Comparison of ENCODE assay signal across 7 cellular contexts in genomic region chr19:55487884-55488687, GRCh38. TPM values are rescaled to one million over a fixed set of nuclear protein-coding genes. Genes with fewer than 3 reads are reported as not detected.
DNase-seq lines count a peak whose midpoint lies in the region; ATAC-seq and TF ChIP-seq lines count a peak whose summit lies in the region.

SSC5D (plus strand) TSS chr19:55488436; CDS start chr19:55488590, 154 bp downstream.

- peaks cover 20% of the 10 kb centered on the region for H3K27me3 ChIP-seq in left ventricle myocardium inferior (ENCODE audit: low read depth)
- H3K27me3 ChIP-seq in skeletal muscle tissue (ENCODE audit: control insufficient read depth in 3 of 3, insufficient read depth in 3 of 3, low read length in 3 of 3): peaks cover 7 to 41% (median 26%) of the 10 kb centered on the region in 3 donors

- CTCF ChIA-PET in HEK293 (lab: Yijun Ruan, JAX): interaction anchor here (0.6 to 4.3 kb wide), 7 partner anchors 16 to 328 kb away, joined by 3 to 42 read pairs (median 3); partner anchors contain the start of gene ZNF865

- no peak for DNase-seq in left ventricle myocardium inferior
- DNase-seq in stimulated activated CD4-positive, alpha-beta T cell treated with anti-CD3 and anti-CD28 coated beads, Interleukin-2, amount 100 ng/mL, for 48 hours: no peak
- no peak for DNase-seq in T1000 (lab: John Stamatoyannopoulos, UW)

- H3K27ac ChIP-seq in HEK293 (ENCODE audit: extremely low read depth, low read depth, low read length) (peak within 1 kb of the TSS; percentile 45), VCaP (0 out of 2 replicates have a peak within 1 kb of the TSS, but pooled peaks have one; percentile 13), left ventricle myocardium inferior (replicated peaks) (peak within 1 kb of the TSS; percentile 90), skeletal muscle tissue (ENCODE audit: low read depth, low read length) (peak within 1 kb of the TSS; percentile 88)

- TF ChIP-seq CTCF in HEK293 (tag by site-specific recombination; IDR thresholded peaks at IDR 0.05): no peak
- TF ChIP-seq CTCF in VCaP (conservative IDR thresholded peaks at IDR 0.05): no peak
- TF ChIP-seq CTCF in left ventricle myocardium inferior (IDR thresholded peaks at IDR 0.05; ENCODE audit: borderline replicate concordance): no peak

- peak within 1 kb of the TSS; percentile 51 to 60 (median 56) for H3K9ac ChIP-seq in skeletal muscle tissue (ENCODE audit: low read depth in 1 of 3, low read length in 3 of 3)

- intact Hi-C loops in left ventricle myocardium inferior (cut with micrococcal nuclease): no loop called here

- ATAC-seq in GM21619 (IDR thresholded peaks at IDR 0.05; ENCODE audit: unreplicated experiment): no peak

- H3K9me3 ChIP-seq in HEK293 (ENCODE audit: control insufficient read depth, insufficient read depth, low read depth, low read length): no peaks in the 10 kb centered on the region
- no peaks in the 10 kb centered on the region for H3K9me3 ChIP-seq in left ventricle myocardium inferior (replicated peaks)
- no peaks in the 10 kb centered on the region for H3K9me3 ChIP-seq in skeletal muscle tissue (ENCODE audit: control insufficient read depth in 3 of 3, low read length in 3 of 3)

- H3K4me3 ChIP-seq in HEK293 (ENCODE audit: low read depth, low read length) (no peak within 1 kb of the TSS), left ventricle myocardium inferior (peak within 1 kb of the TSS; percentile 80), skeletal muscle tissue (ENCODE audit: low read length in 3 of 3) (peak within 1 kb of the TSS in 2 of 3 donors; percentile 22 to 38)

- peaks cover 23% of the 10 kb centered on the region for H3K4me1 ChIP-seq in HEK293 (ENCODE audit: control insufficient read depth, insufficient read depth, low read length)
- H3K4me1 ChIP-seq in left ventricle myocardium inferior: peaks cover 63% of the 10 kb centered on the region
- H3K4me1 ChIP-seq in skeletal muscle tissue (ENCODE audit: control insufficient read depth in 3 of 3, insufficient read depth in 3 of 3, low read length in 3 of 3): peaks cover 27 to 44% (median 41%) of the 10 kb centered on the region in 3 donors

- H3K36me3 ChIP-seq in HEK293 (ENCODE audit: control insufficient read depth in 2 of 2, insufficient read depth in 1 of 2, low read length in 2 of 2) (no peaks in the 10 kb centered on the region), left ventricle myocardium inferior (peaks cover 9% of the 10 kb centered on the region), skeletal muscle tissue (ENCODE audit: control insufficient read depth in 3 of 3, insufficient read depth in 3 of 3, low read length in 3 of 3) (peaks cover 0 to 4% (median 0%) of the 10 kb centered on the region in 3 donors)

- POLR2A ChIA-PET in HEK293 (lab: Yijun Ruan, JAX): interaction anchor here (0.7 to 2.5 kb wide), 7 partner anchors 12 to 229 kb away, joined by 3 to 24 read pairs (median 4); partner anchors contain the start of genes FIZ1, KMT5C, PPP6R1 and TMEM238

TF ChIP-seq in HEK293, 187 proteins besides CTCF, POLR2A, EP300 and RAD21 (continues in another document):
- no peak for TF ChIP-seq ZBTB44 (tag by site-specific recombination; IDR thresholded peaks at IDR 0.05)
- no peak for TF ChIP-seq KLF9 (tag by site-specific recombination; IDR thresholded peaks at IDR 0.05; ENCODE audit: low read depth)
- peak; percentile 23; the same call in 1 of the 2 replicates for TF ChIP-seq ZNF580 (tag by site-specific recombination; IDR thresholded peaks at IDR 0.05)
- TF ChIP-seq ZNF366 (tag by site-specific recombination; conservative IDR thresholded peaks at IDR 0.05): peak; percentile 71
- peak; percentile 31; the same call in 1 of the 2 replicates for TF ChIP-seq ZSCAN4 (tag by site-specific recombination; IDR thresholded peaks at IDR 0.05)
- 0 out of 2 replicates have a peak, but pooled peaks have one; percentile 24 for TF ChIP-seq ZBTB7A (tag by site-specific recombination; IDR thresholded peaks at IDR 0.05; ENCODE audit: low read depth)
- peak; percentile 37; the same call in 1 of the 2 replicates for TF ChIP-seq PATZ1 (tag by site-specific recombination; IDR thresholded peaks at IDR 0.05)
- TF ChIP-seq ZNF639 (tag by site-specific recombination; IDR thresholded peaks at IDR 0.05): no peak
- peak; percentile 2; the same call in 1 of the 2 replicates for TF ChIP-seq PRDM1 (tag by site-specific recombination; IDR thresholded peaks at IDR 0.05)
- TF ChIP-seq MEIS1 (CRISPR knock-in tag; IDR thresholded peaks at IDR 0.05; ENCODE audit: borderline replicate concordance): no peak
- TF ChIP-seq ZFP37 (tag by site-specific recombination; IDR thresholded peaks at IDR 0.05): peak; percentile 81; the same call in 1 of the 2 replicates
- TF ChIP-seq ZNF843 (tag by site-specific recombination; IDR thresholded peaks at IDR 0.05): 0 out of 2 replicates have a peak, but pooled peaks have one; percentile 1
- no peak for TF ChIP-seq ZNF513 (tag by site-specific recombination; IDR thresholded peaks at IDR 0.05)
- no peak for TF ChIP-seq TCF7L2 (IDR thresholded peaks at IDR 0.05; ENCODE audit: borderline replicate concordance, low read depth, low read length)
- peak; percentile 13; the same call in 1 of the 2 replicates for TF ChIP-seq WT1 (tag by site-specific recombination; IDR thresholded peaks at IDR 0.05)
- no peak for TF ChIP-seq ZNF600 (tag by site-specific recombination; IDR thresholded peaks at IDR 0.05)
- TF ChIP-seq ZNF394 (tag by site-specific recombination; IDR thresholded peaks at IDR 0.05; ENCODE audit: borderline replicate concordance): no peak
- peak; percentile 7; the same call in 1 of the 2 replicates for TF ChIP-seq SP7 (tag by site-specific recombination; IDR thresholded peaks at IDR 0.05)

RNA-seq across cellular contexts. Expression of gene SSC5D, which starts in this region (rescaled TPM):
- total RNA-seq in left ventricle myocardium inferior (3.7 TPM), skeletal muscle tissue (17.7 TPM)

Comparison
In these comparisons a context has a peak if more than half of its experiments do, and no peak if none do; other contexts are left out.
1. H3K27ac ChIP-seq: peak in every context shown above with its lines; median percentile 90 in left ventricle myocardium inferior; 88 in skeletal muscle tissue; 45 in HEK293; 13 in VCaP.